15 cellular contexts compared by ENCODE assay signal in the genomic region with DNA sequence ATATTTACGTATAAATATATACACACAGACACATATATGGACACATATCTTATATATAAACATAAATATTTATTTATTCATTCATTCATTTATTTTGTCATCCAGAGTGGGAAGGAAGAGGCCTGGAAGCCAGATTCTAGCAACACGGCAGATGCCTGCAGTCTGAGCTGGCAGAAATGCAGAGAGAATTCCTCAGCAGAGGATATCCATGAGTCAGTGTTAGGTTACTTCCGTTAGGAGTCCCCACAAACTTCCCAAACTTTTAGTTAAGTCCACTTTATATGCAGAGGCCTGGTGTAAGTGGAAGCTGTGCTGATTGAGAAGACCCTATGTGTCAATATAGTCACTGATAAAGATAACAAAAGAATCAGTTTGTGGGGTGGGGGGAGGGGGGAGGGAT.
DNase-seq lines count a peak whose midpoint lies in the region; ATAC-seq, FAIRE-seq and TF ChIP-seq lines count a peak whose summit lies in the region.
"Had no signal": no experiment of that assay in that cellular context is flagged by ENCODE, and none has a peak within 500 bp of the region (broad histone marks: within the 10 kb centered on the region; RNA-seq: fewer than 3 reads in every experiment).

No MANE protein-coding gene starts in this region.

- intact Hi-C loops in pancreas (cut with DNase I) = no loop called here

- H3K27me3 ChIP-seq in pancreas = no peaks in the 10 kb centered on the region

- TF ChIP-seq CTCF in fibroblast of pulmonary artery (IDR thresholded peaks at IDR 0.05; ENCODE audit: low read length, missing control alignments) (no peak), pancreas (IDR thresholded peaks at IDR 0.05) (no peak), glutamatergic neuron (IDR thresholded peaks at IDR 0.05; ENCODE audit: partially characterized antibody, unreplicated experiment) (no peak)

- 88 to 89% methylated on average over 3 of the region's 3 CpGs for WGBS in pancreas, 2 donors

- H3K36me3 Mint-ChIP-seq in stimulated activated naive B cell treated with anti-CD40 and anti-IgM and Interleukin-4, amounts not matched to agents 10 μg/mL and 1 μg/mL and 100 μg/mL, for 72 hours = no peaks in the 10 kb centered on the region
- no peaks in the 10 kb centered on the region for H3K36me3 Mint-ChIP-seq in glutamatergic neuron (ENCODE audit: unreplicated experiment)

- peaks cover 0 to 4% (median 0%) of the 10 kb centered on the region in 3 donors for H3K4me1 ChIP-seq in pancreas

- H3K4me1 Mint-ChIP-seq in stimulated activated naive B cell treated with anti-CD40 and anti-IgM and Interleukin-4, amounts not matched to agents 10 μg/mL and 1 μg/mL and 100 μg/mL, for 72 hours = no peaks in the 10 kb centered on the region
- H3K4me1 Mint-ChIP-seq in glutamatergic neuron (ENCODE audit: low read depth, unreplicated experiment) = no peaks in the 10 kb centered on the region
- H3K4me1 Mint-ChIP-seq: nephron had no signal

- no peaks in the 10 kb centered on the region for H3K36me3 ChIP-seq in pancreas
- H3K36me3 ChIP-seq: thoracic aorta had no signal

- no peak for ATAC-seq in stimulated activated naive B cell treated with anti-CD40 and anti-IgM and Interleukin-4, amounts not matched to agents 10 μg/mL and 1 μg/mL and 100 μg/mL, for 72 hours (replicated peaks)
- ATAC-seq in pancreas = no peak

- H3K9me3 ChIP-seq in pancreas = no peaks in the 10 kb centered on the region
- H3K9me3 ChIP-seq: thoracic aorta had no signal

- peak; percentile 56 for DNase-seq in H4 (ENCODE audit: low spot score)
- DNase-seq in SW480 (ENCODE audit: low spot score) = peak; percentile 11
- DNase-seq in fibroblast of pulmonary artery (ENCODE audit: low read depth) = peak; percentile 61
- DNase-seq in renal cortical epithelial cell (ENCODE audit: low read depth) = peak; percentile 48
- no peak for DNase-seq in stimulated activated naive B cell treated with anti-CD40 and anti-IgM and Interleukin-4, amounts not matched to agents 10 μg/mL and 1 μg/mL and 100 μg/mL, for 72 hours
- DNase-seq in pancreas = no peak
- no peak for DNase-seq in occipital lobe (lab: John Stamatoyannopoulos, UW)
- no peak for DNase-seq in glutamatergic neuron
- DNase-seq: activated CD4-positive, alpha-beta T cell treated with anti-CD3 and anti-CD28 coated beads for 4 hours; caudate nucleus; kidney had no signal

- H3K9me3 Mint-ChIP-seq in stimulated activated naive B cell treated with anti-CD40 and anti-IgM and Interleukin-4, amounts not matched to agents 10 μg/mL and 1 μg/mL and 100 μg/mL, for 72 hours = no peaks in the 10 kb centered on the region
- H3K9me3 Mint-ChIP-seq in glutamatergic neuron (ENCODE audit: unreplicated experiment) = no peaks in the 10 kb centered on the region
- H3K9me3 Mint-ChIP-seq: nephron had no signal

- no peak overlapping the region for H3K27ac Mint-ChIP-seq in stimulated activated naive B cell treated with anti-CD40 and anti-IgM and Interleukin-4, amounts not matched to agents 10 μg/mL and 1 μg/mL and 100 μg/mL, for 72 hours
- H3K27ac Mint-ChIP-seq in glutamatergic neuron (ENCODE audit: unreplicated experiment) = no peak overlapping the region
- H3K27ac Mint-ChIP-seq: activated T-helper 2 cell treated with anti-CD3 and anti-CD28 coated beads, Interferon-gamma antibody, Interleukin-2, Interleukin-4, amounts not matched to agents 10 μg/mL and 5 μg/mL and 100 μg/mL, durations not matched to agents 14 hours and 24 hours and 36 hours; nephron had no signal

- no peak overlapping the region for H3K4me3 ChIP-seq in fibroblast of pulmonary artery (replicated peaks; ENCODE audit: low read depth, low read length)
- no peak overlapping the region for H3K4me3 ChIP-seq in pancreas
- H3K4me3 ChIP-seq: thoracic aorta had no signal

- FAIRE-seq in pancreas (lab: Jason Lieb, UNC) = no peak
- FAIRE-seq: GM19239, kidney had no signal

- peaks cover 0 to 5% of the 10 kb centered on the region in 2 donors for H3K27me3 Mint-ChIP-seq in stimulated activated naive B cell treated with anti-CD40 and anti-IgM and Interleukin-4, amounts not matched to agents 10 μg/mL and 1 μg/mL and 100 μg/mL, for 72 hours
- peaks cover 3% of the 10 kb centered on the region for H3K27me3 Mint-ChIP-seq in glutamatergic neuron (ENCODE audit: unreplicated experiment)

- H3K27ac ChIP-seq in pancreas = no peak overlapping the region
- H3K27ac ChIP-seq: thoracic aorta had no signal

- H3K4me3 Mint-ChIP-seq in stimulated activated naive B cell treated with anti-CD40 and anti-IgM and Interleukin-4, amounts not matched to agents 10 μg/mL and 1 μg/mL and 100 μg/mL, for 72 hours = no peak overlapping the region
- no peak overlapping the region for H3K4me3 Mint-ChIP-seq in glutamatergic neuron (ENCODE audit: unreplicated experiment)
- H3K4me3 Mint-ChIP-seq: nephron had no signal

Comparison
In these comparisons a context has a peak if more than half of its experiments do, and no peak if none do; other contexts are left out.
1. DNase-seq: peak in H4 (single experiment), SW480 (single experiment), fibroblast of pulmonary artery (single experiment) and renal cortical epithelial cell (single experiment); none in stimulated activated naive B cell treated with anti-CD40 and anti-IgM and Interleukin-4, amounts not matched to agents 10 μg/mL and 1 μg/mL and 100 μg/mL, for 72 hours (single experiment), pancreas (0 of 6), occipital lobe (single experiment) and glutamatergic neuron (single experiment).